ENCODE assay signal across 17 cellular contexts in the genomic region with DNA sequence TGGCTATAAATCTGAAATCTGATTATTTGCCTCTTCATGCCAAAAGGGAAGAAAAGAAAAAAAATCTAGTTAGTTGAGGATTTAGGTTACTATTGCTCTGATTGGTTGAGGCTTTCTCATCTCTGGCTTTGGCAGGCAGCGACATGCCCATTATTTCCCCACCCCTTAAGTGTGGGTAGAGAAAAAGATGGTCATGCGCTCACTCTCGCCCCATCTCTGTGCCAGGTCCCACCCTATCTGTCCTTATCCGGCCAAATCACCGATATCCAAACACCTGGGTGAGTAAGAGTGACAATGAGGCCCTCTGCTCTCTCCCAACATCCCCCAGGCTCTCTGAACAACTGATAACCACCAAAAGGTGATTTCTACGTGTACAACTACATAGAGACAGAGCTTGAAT. TPM values are rescaled to one million over a fixed set of nuclear protein-coding genes. Genes with fewer than 3 reads are reported as not detected.
DNase-seq lines count a peak whose midpoint lies in the region; TF ChIP-seq lines count a peak whose summit lies in the region.
"Had no signal": no experiment of that assay in that cellular context is flagged by ENCODE, and none has a peak within 500 bp of the region (broad histone marks: within the 10 kb centered on the region; RNA-seq: fewer than 3 reads in every experiment).

No MANE protein-coding gene starts in this region.

- H3K4me1 ChIP-seq in skeletal muscle satellite cell (ENCODE audit: control insufficient read depth, insufficient read depth, low read length) = peaks cover 38% of the 10 kb centered on the region

- peak overlapping the region; percentile 38 for H3K4me3 ChIP-seq in epithelial cell of esophagus (ENCODE audit: low read length)
- no peak overlapping the region for H3K4me3 ChIP-seq in skeletal muscle satellite cell (ENCODE audit: low read length)
- H3K4me3 ChIP-seq: BLaER1 treated with 17β-estradiol and CSF1 and Interleukin-3, amounts not matched to agents 10 nM and 100 nM; K562 had no signal

- TF ChIP-seq CTCF in epithelial cell of esophagus (IDR thresholded peaks at IDR 0.05; ENCODE audit: insufficient read depth, low read depth, low read length, missing control alignments) = no peak

- no peaks in the 10 kb centered on the region for H3K36me3 ChIP-seq in skeletal muscle satellite cell (ENCODE audit: insufficient read depth, low read length)
- H3K36me3 ChIP-seq: BLaER1 treated with 17β-estradiol and CSF1 and Interleukin-3, amounts not matched to agents 10 nM and 100 nM had no signal

- H3K9me3 ChIP-seq in skeletal muscle satellite cell (replicated peaks; ENCODE audit: low read length) = no peaks in the 10 kb centered on the region
- H3K9me3 ChIP-seq: BLaER1 treated with 17β-estradiol and CSF1 and Interleukin-3, amounts not matched to agents 10 nM and 100 nM had no signal

- DNase-seq in NCI-H1105 treated with DMSO at 0.1 percent for 48 hours (lab: John Stamatoyannopoulos, UW) (peak; percentile 4), NCI-H1105 (lab: John Stamatoyannopoulos, UW) (no peak), RPMI7951 (ENCODE audit: low read depth) (peak; percentile 5), epithelial cell of esophagus (ENCODE audit: low read depth) (peak; percentile 94), cerebellar nuclear complex (lab: John Stamatoyannopoulos, UW) (no peak), NCI-H774 (lab: John Stamatoyannopoulos, UW) (no peak), hippocampal formation (lab: John Stamatoyannopoulos, UW) (no peak)
- DNase-seq: GF-D8, GOT3, HFFc6, NCI-H1092 treated with DMSO at 0.1 percent for 48 hours, NCI-H187, NCI-H524 treated with DMSO at 0.1 percent for 48 hours, SHP77 treated with DMSO at 0.1 percent for 48 hours had no signal

- no peaks in the 10 kb centered on the region for H3K27me3 ChIP-seq in skeletal muscle satellite cell (ENCODE audit: control insufficient read depth, insufficient read depth, low read length)
- H3K27me3 ChIP-seq: BLaER1 treated with 17β-estradiol and CSF1 and Interleukin-3, amounts not matched to agents 10 nM and 100 nM had no signal

- peak overlapping the region; percentile 11 for H3K4me2 ChIP-seq in skeletal muscle satellite cell (ENCODE audit: low read length)

- no peak overlapping the region for H3K9ac ChIP-seq in skeletal muscle satellite cell (ENCODE audit: low read depth, low read length)
- H3K9ac ChIP-seq: BLaER1 treated with 17β-estradiol and CSF1 and Interleukin-3, amounts not matched to agents 10 nM and 100 nM had no signal

RNA-seq across cellular contexts. Expression of gene SNX19, which starts 31.2 kb away (rescaled TPM):
- 53.4 and 69.7 TPM in 2 replicates for total RNA-seq in RPMI7951 (2014; rRNA removed; shearing (Covaris generic))
- total RNA-seq in skeletal muscle satellite cell (2012; rRNA removed) = 73.8 and 74.0 TPM in 2 replicates

Comparison
In these comparisons a context has a peak if more than half of its experiments do, and no peak if none do; other contexts are left out.
1. DNase-seq: peak in NCI-H1105 treated with DMSO at 0.1 percent for 48 hours (single experiment), RPMI7951 (single experiment) and epithelial cell of esophagus (single experiment); none in NCI-H1105 (single experiment), cerebellar nuclear complex (0 of 2), NCI-H774 (single experiment) and hippocampal formation (0 of 2).